ENCODE assay signal across 28 cellular contexts in the genomic region with DNA sequence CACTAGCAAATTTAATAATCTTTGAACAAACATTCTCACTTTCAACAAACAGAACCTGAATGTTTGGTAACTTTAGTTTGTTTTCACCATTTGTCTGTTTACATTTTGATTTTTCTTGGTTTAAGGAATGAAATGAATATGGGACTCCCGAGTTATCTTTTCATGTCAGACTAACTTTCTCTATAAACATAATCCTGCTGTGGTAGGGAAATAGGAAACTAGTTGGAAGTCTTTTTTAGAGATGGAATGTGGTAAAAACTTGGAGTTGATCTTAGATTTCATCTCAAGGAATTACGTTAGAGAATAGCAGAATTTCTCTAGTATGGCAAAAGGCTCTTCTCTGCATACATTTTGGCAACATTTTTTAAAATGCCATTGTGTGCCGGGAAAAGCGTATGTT.
"Had no signal": no experiment of that assay in that cellular context is flagged by ENCODE, and none has a peak within 500 bp of the region (broad histone marks: within the 10 kb centered on the region; RNA-seq: fewer than 3 reads in every experiment).

No MANE protein-coding gene starts in this region.

- DNase-seq: activated CD4-positive, alpha-beta memory T cell treated with anti-CD3 and anti-CD28 coated beads for 36 hours; activated CD4-positive, alpha-beta T cell treated with anti-CD3 and anti-CD28 coated beads, Interleukin-2, amount 10 ng/mL, durations not matched to agents 7 days and 5 days; activated CD4-positive, CD25-positive, alpha-beta regulatory T cell; activated gamma-delta T cell; activated naive CD4-positive, alpha-beta T cell treated with anti-CD3 and anti-CD28 coated beads for 36 hours; activated T-cell treated with anti-CD3 and anti-CD28 coated beads for 4 hours; activated T-cell treated with anti-CD3 and anti-CD28 coated beads, Interleukin-2, amount 50 U/mL, for 48 hours; Karpas-422; NCI-H1105 treated with DMSO at 0.1 percent for 48 hours; NCI-H1436 treated with DMSO at 0.1 percent for 48 hours; NCI-H187; NCI-H2081; NCI-H510A treated with DMSO at 0.1 percent for 48 hours; NCI-H69; NK-92 treated with Interleukin-12 subunit alpha and Interleukin-12 subunit beta, amount 100 ng/mL, for 24 hours; OCI-M1; Right ventricle myocardium superior; RPMI8226; SJCRH30; SK-N-SH; SW 1271; T-helper 17 cell; T-helper 9 cell had no signal

- H3K4me2 ChIP-seq: SK-N-SH had no signal

- H3K4me1 ChIP-seq: ascending aorta, SJCRH30 had no signal

- ATAC-seq: activated T-helper 17 cell treated with anti-CD3 and anti-CD28 coated beads, Interleukin-2, amount 50 U/mL, for 72 hours; Panc1; T-helper 17 cell had no signal

- H3K4me3 Mint-ChIP-seq: activated CD4-positive, alpha-beta memory T cell treated with anti-CD3 and anti-CD28 coated beads for 36 hours; activated CD4-positive, alpha-beta T cell treated with anti-CD3 and anti-CD28 coated beads, Interleukin-2, amount 10 ng/mL, durations not matched to agents 7 days and 5 days; activated naive CD4-positive, alpha-beta T cell treated with anti-CD3 and anti-CD28 coated beads for 36 hours; activated T-helper 17 cell treated with anti-CD3 and anti-CD28 coated beads, Interleukin-2, amount 50 U/mL, for 72 hours; brain; central memory CD8-positive, alpha-beta T cell; T-helper 17 cell had no signal

- H3K27me3 Mint-ChIP-seq: activated CD4-positive, alpha-beta memory T cell treated with anti-CD3 and anti-CD28 coated beads for 36 hours; activated CD4-positive, alpha-beta T cell treated with anti-CD3 and anti-CD28 coated beads, Interleukin-2, amount 10 ng/mL, durations not matched to agents 7 days and 5 days; activated T-helper 17 cell treated with anti-CD3 and anti-CD28 coated beads, Interleukin-2, amount 50 U/mL, for 72 hours; brain; central memory CD8-positive, alpha-beta T cell; T-helper 17 cell had no signal

- H3K9ac ChIP-seq: SK-N-SH had no signal

- H3K27me3 ChIP-seq: ascending aorta, SJCRH30 had no signal

- H3K4me1 Mint-ChIP-seq: activated CD4-positive, alpha-beta T cell treated with anti-CD3 and anti-CD28 coated beads, Interleukin-2, amount 10 ng/mL, durations not matched to agents 7 days and 5 days; brain had no signal

- H3K36me3 ChIP-seq: SJCRH30 had no signal

- H3K4me3 ChIP-seq: ascending aorta, SJCRH30 had no signal

- H3K27ac Mint-ChIP-seq: activated CD4-positive, alpha-beta memory T cell treated with anti-CD3 and anti-CD28 coated beads for 36 hours; activated CD4-positive, alpha-beta T cell treated with anti-CD3 and anti-CD28 coated beads, Interleukin-2, amount 10 ng/mL, durations not matched to agents 7 days and 5 days; activated naive CD4-positive, alpha-beta T cell treated with anti-CD3 and anti-CD28 coated beads for 36 hours; activated T-helper 17 cell treated with anti-CD3 and anti-CD28 coated beads, Interleukin-2, amount 50 U/mL, for 72 hours; brain; T-helper 17 cell had no signal

- H3K9me3 ChIP-seq: ascending aorta, SJCRH30, SK-N-SH had no signal

- H3K9me3 Mint-ChIP-seq: activated CD4-positive, alpha-beta T cell treated with anti-CD3 and anti-CD28 coated beads, Interleukin-2, amount 10 ng/mL, durations not matched to agents 7 days and 5 days; activated T-helper 17 cell treated with anti-CD3 and anti-CD28 coated beads, Interleukin-2, amount 50 U/mL, for 72 hours; central memory CD8-positive, alpha-beta T cell had no signal

- H3K27ac ChIP-seq: ascending aorta, SJCRH30 had no signal
